Comparison of ENCODE assay signal across 9 cellular contexts in genomic region chr17:73155410-73156165, GRCh38. TPM values are rescaled to one million over a fixed set of nuclear protein-coding genes. Genes with fewer than 3 reads are reported as not detected.
DNase-seq lines count a peak whose midpoint lies in the region; ATAC-seq and TF ChIP-seq lines count a peak whose summit lies in the region.
"Had no signal": no experiment of that assay in that cellular context is flagged by ENCODE, and none has a peak within 500 bp of the region (broad histone marks: within the 10 kb centered on the region; RNA-seq: fewer than 3 reads in every experiment).

No MANE protein-coding gene starts in this region.

- peak; percentile 57 for DNase-seq in DMS79 treated with DMSO at 0.1 percent for 48 hours (lab: John Stamatoyannopoulos, UW)
- DNase-seq in NCI-H82 treated with DMSO at 0.1 percent for 48 hours (lab: John Stamatoyannopoulos, UW; ENCODE audit: unreplicated experiment) = peak; percentile 94
- no peak for DNase-seq in occipital lobe (lab: John Stamatoyannopoulos, UW)
- DNase-seq in GM10248 (ENCODE audit: extremely low spot score) = no peak
- DNase-seq in NCI-H2196 treated with DMSO at 0.1 percent for 48 hours (lab: John Stamatoyannopoulos, UW; ENCODE audit: unreplicated experiment) = no peak

- ATAC-seq in HG02642 (IDR thresholded peaks at IDR 0.05; ENCODE audit: poor library complexity, unreplicated experiment) = peak; percentile 7
- ATAC-seq in HG02884 (IDR thresholded peaks at IDR 0.05; ENCODE audit: unreplicated experiment) = no peak

- CTCF ChIA-PET in GM10248 (lab: Yijun Ruan, JAX) = interaction anchor here (1.0 to 4.5 kb wide), 30 partner anchors 9 to 598 kb away, joined by 3 to 38 read pairs (median 6); partner anchors contain the start of genes SLC39A11 and SSTR2

- no peaks in the 10 kb centered on the region for H3K27me3 ChIP-seq in layer of hippocampus (ENCODE audit: control insufficient read depth, insufficient read depth, low read length)
- H3K27me3 ChIP-seq: right lobe of liver had no signal

- H3K27ac ChIP-seq in layer of hippocampus (ENCODE audit: low read depth, low read length) = peak overlapping the region; percentile 5
- H3K27ac ChIP-seq: right lobe of liver had no signal

- POLR2A ChIA-PET in GM10248 (lab: Yijun Ruan, JAX) = no interaction called here

- no peak for TF ChIP-seq CTCF in GM10248 (IDR thresholded peaks at IDR 0.05; ENCODE audit: control extremely low read depth, extremely low read depth, low read depth, missing control alignments)

RNA-seq across cellular contexts. Expression of gene SSTR2, which starts 9.2 kb away (rescaled TPM):
- total RNA-seq in occipital lobe = 44.5 TPM

RNA-seq across cellular contexts. Expression of gene COG1, which starts 37.3 kb away (rescaled TPM):
- 19.3 TPM for total RNA-seq in occipital lobe

Comparison
In these comparisons a context has a peak if more than half of its experiments do, and no peak if none do; other contexts are left out.
1. DNase-seq: peak in DMS79 treated with DMSO at 0.1 percent for 48 hours (single experiment) and NCI-H82 treated with DMSO at 0.1 percent for 48 hours (single experiment); none in occipital lobe (single experiment), GM10248 (single experiment) and NCI-H2196 treated with DMSO at 0.1 percent for 48 hours (single experiment).